In the genomic region with DNA sequence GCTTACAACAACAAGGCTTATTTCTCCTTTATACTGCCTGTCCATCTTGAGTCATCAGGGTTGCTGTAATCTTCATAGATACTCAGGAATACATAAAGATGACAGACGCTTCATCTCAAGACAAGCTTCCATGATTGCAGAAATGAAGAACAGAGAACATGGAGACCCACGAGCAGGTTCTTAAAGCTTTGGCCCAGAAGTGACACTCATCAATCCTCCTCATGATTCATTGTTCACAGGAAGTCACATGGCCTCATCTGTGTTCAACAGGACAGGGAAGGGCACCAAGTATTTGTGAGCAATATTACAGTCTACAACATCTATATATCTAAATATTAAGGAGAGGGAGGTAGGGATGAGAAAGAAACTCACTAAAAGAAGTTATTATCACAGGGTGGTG, we compare ENCODE assay signal across 19 cellular contexts. TPM values are rescaled to one million over a fixed set of nuclear protein-coding genes. Genes with fewer than 3 reads are reported as not detected.
DNase-seq lines count a peak whose midpoint lies in the region; ATAC-seq and TF ChIP-seq lines count a peak whose summit lies in the region.
"Had no signal": no experiment of that assay in that cellular context is flagged by ENCODE, and none has a peak within 500 bp of the region (broad histone marks: within the 10 kb centered on the region; RNA-seq: fewer than 3 reads in every experiment).

No MANE protein-coding gene starts in this region.

- peak overlapping the region; percentile 52 to 87 for H3K27ac Mint-ChIP-seq in activated naive CD4-positive, alpha-beta T cell treated with anti-CD3 and anti-CD28 coated beads, Interleukin-2, amount 50 U/mL, for 72 hours
- peak overlapping the region; percentile 85 for H3K27ac Mint-ChIP-seq in activated T-helper 17 cell treated with anti-CD3 and anti-CD28 coated beads, Interleukin-2, amount 50 U/mL, for 72 hours
- H3K27ac Mint-ChIP-seq in stimulated activated naive CD8-positive, alpha-beta T cell treated with anti-CD3 and anti-CD28 coated beads, Interleukin-15, amount 100 ng/mL, for 72 hours: no peak overlapping the region
- H3K27ac Mint-ChIP-seq: endodermal cell, IgD-negative memory B cell had no signal

- TF ChIP-seq CTCF in foreskin keratinocyte (conservative IDR thresholded peaks at IDR 0.05): no peak

- peak overlapping the region; percentile 52 for H3K4me3 Mint-ChIP-seq in activated T-helper 17 cell treated with anti-CD3 and anti-CD28 coated beads, Interleukin-2, amount 50 U/mL, for 72 hours
- H3K4me3 Mint-ChIP-seq in stimulated activated naive CD8-positive, alpha-beta T cell treated with anti-CD3 and anti-CD28 coated beads, Interleukin-15, amount 100 ng/mL, for 72 hours: peak overlapping the region; percentile 27 to 37
- H3K4me3 Mint-ChIP-seq: endodermal cell, IgD-negative memory B cell had no signal

- no peak overlapping the region for H3K27ac ChIP-seq in foreskin keratinocyte
- H3K27ac ChIP-seq: ovary, RWPE1, sigmoid colon, upper lobe of left lung had no signal

- no peak for DNase-seq in activated naive CD4-positive, alpha-beta T cell treated with anti-CD3 and anti-CD28 coated beads, Interleukin-2, amount 50 U/mL, for 72 hours (ENCODE audit: low spot score in 2 of 2)
- DNase-seq in activated naive CD4-positive, alpha-beta T cell treated with Interleukin-2 at 50 U/mL for 16 hours: no peak
- DNase-seq in foreskin keratinocyte: no peak
- no peak for DNase-seq in stimulated activated naive CD8-positive, alpha-beta T cell treated with anti-CD3 and anti-CD28 coated beads, Interleukin-15, amount 100 ng/mL, for 72 hours
- DNase-seq in SK-N-DZ (ENCODE audit: low spot score): no peak
- DNase-seq: activated CD4-positive, alpha-beta T cell treated with anti-CD3 and anti-CD28 coated beads, Interleukin-2, amount 50 U/mL, for 48 hours; activated gamma-delta T cell treated with Interleukin-2 at 50 U/mL for 16 hours; endodermal cell; MM.1S; NCI-H187; NCI-H226; ovary; sigmoid colon; stomach; upper lobe of left lung had no signal

- peaks cover 32% of the 10 kb centered on the region for H3K4me1 Mint-ChIP-seq in activated T-helper 17 cell treated with anti-CD3 and anti-CD28 coated beads, Interleukin-2, amount 50 U/mL, for 72 hours
- H3K4me1 Mint-ChIP-seq in stimulated activated naive CD8-positive, alpha-beta T cell treated with anti-CD3 and anti-CD28 coated beads, Interleukin-15, amount 100 ng/mL, for 72 hours: peaks cover 38% of the 10 kb centered on the region

- H3K4me1 ChIP-seq in foreskin keratinocyte: peaks cover 15% of the 10 kb centered on the region
- H3K4me1 ChIP-seq: sigmoid colon had no signal

- H3K27me3 ChIP-seq in foreskin keratinocyte: no peaks in the 10 kb centered on the region
- H3K27me3 ChIP-seq: ovary, sigmoid colon, stomach, upper lobe of left lung had no signal

- peaks cover 0 to 46% of the 10 kb centered on the region in 2 donors for H3K36me3 Mint-ChIP-seq in activated naive CD4-positive, alpha-beta T cell treated with anti-CD3 and anti-CD28 coated beads, Interleukin-2, amount 50 U/mL, for 72 hours
- no peaks in the 10 kb centered on the region for H3K36me3 Mint-ChIP-seq in activated T-helper 17 cell treated with anti-CD3 and anti-CD28 coated beads, Interleukin-2, amount 50 U/mL, for 72 hours (ENCODE audit: low read depth)

- peak in 1 of 2 donors; percentile 62 for ATAC-seq in activated naive CD4-positive, alpha-beta T cell treated with anti-CD3 and anti-CD28 coated beads, Interleukin-2, amount 50 U/mL, for 72 hours
- ATAC-seq in activated T-helper 17 cell treated with anti-CD3 and anti-CD28 coated beads, Interleukin-2, amount 50 U/mL, for 72 hours (replicated peaks): peak; percentile 58
- peak; percentile 68 for ATAC-seq in foreskin keratinocyte
- peak; percentile 51 for ATAC-seq in stimulated activated naive CD8-positive, alpha-beta T cell treated with anti-CD3 and anti-CD28 coated beads, Interleukin-15, amount 100 ng/mL, for 72 hours
- ATAC-seq in GM18498 (IDR thresholded peaks at IDR 0.05; ENCODE audit: unreplicated experiment): no peak

- peaks cover 4 to 22% of the 10 kb centered on the region in 2 donors for H3K9me3 Mint-ChIP-seq in activated naive CD4-positive, alpha-beta T cell treated with anti-CD3 and anti-CD28 coated beads, Interleukin-2, amount 50 U/mL, for 72 hours
- H3K9me3 Mint-ChIP-seq in activated T-helper 17 cell treated with anti-CD3 and anti-CD28 coated beads, Interleukin-2, amount 50 U/mL, for 72 hours: peaks cover 4% of the 10 kb centered on the region
- H3K9me3 Mint-ChIP-seq in stimulated activated naive CD8-positive, alpha-beta T cell treated with anti-CD3 and anti-CD28 coated beads, Interleukin-15, amount 100 ng/mL, for 72 hours: peaks cover 4 to 7% of the 10 kb centered on the region in 2 donors

- H3K27me3 Mint-ChIP-seq in activated T-helper 17 cell treated with anti-CD3 and anti-CD28 coated beads, Interleukin-2, amount 50 U/mL, for 72 hours: no peaks in the 10 kb centered on the region
- H3K27me3 Mint-ChIP-seq in stimulated activated naive CD8-positive, alpha-beta T cell treated with anti-CD3 and anti-CD28 coated beads, Interleukin-15, amount 100 ng/mL, for 72 hours: no peaks in the 10 kb centered on the region
- H3K27me3 Mint-ChIP-seq: IgD-negative memory B cell had no signal

RNA-seq across cellular contexts. Expression of gene PGAP1, which starts 36.5 kb away (rescaled TPM):
- 10 to 100 TPM; 40.2 to 52.1 TPM for total RNA-seq in activated naive CD4-positive, alpha-beta T cell treated with anti-CD3 and anti-CD28 coated beads, Interleukin-2, amount 50 U/mL, for 72 hours
- 10 to 100 TPM; 41.6 to 44.8 TPM for total RNA-seq in activated T-helper 17 cell treated with anti-CD3 and anti-CD28 coated beads, Interleukin-2, amount 50 U/mL, for 72 hours
- 7.6 and 9.0 TPM in 2 replicates for total RNA-seq in foreskin keratinocyte
- polyA plus RNA-seq in foreskin keratinocyte: 0.84 and 0.90 TPM in 2 replicates
- polyA plus RNA-seq in SK-N-DZ (2014; cell fraction: cytosol; rRNA removed): 16.2 and 17.3 TPM in 2 replicates
- 19.3 and 23.9 TPM in 2 replicates for polyA plus RNA-seq in SK-N-DZ (2014; cell fraction: nucleus; rRNA removed)

Comparison
In these comparisons a context has a peak if more than half of its experiments do, and no peak if none do; other contexts are left out.
1. H3K27ac Mint-ChIP-seq: peak in activated naive CD4-positive, alpha-beta T cell treated with anti-CD3 and anti-CD28 coated beads, Interleukin-2, amount 50 U/mL, for 72 hours (2 of 2) and activated T-helper 17 cell treated with anti-CD3 and anti-CD28 coated beads, Interleukin-2, amount 50 U/mL, for 72 hours (single experiment); none in stimulated activated naive CD8-positive, alpha-beta T cell treated with anti-CD3 and anti-CD28 coated beads, Interleukin-15, amount 100 ng/mL, for 72 hours (0 of 2).